Comparison of ENCODE assay signal across 15 cellular contexts in genomic region chr17:54882950-54883349, GRCh38. TPM values are rescaled to one million over a fixed set of nuclear protein-coding genes. Genes with fewer than 3 reads are reported as not detected.
DNase-seq lines count a peak whose midpoint lies in the region; ATAC-seq and TF ChIP-seq lines count a peak whose summit lies in the region.
"Had no signal": no experiment of that assay in that cellular context is flagged by ENCODE, and none has a peak within 500 bp of the region (broad histone marks: within the 10 kb centered on the region; RNA-seq: fewer than 3 reads in every experiment).

No MANE protein-coding gene starts in this region.

- peak; percentile 65 to 67 for ATAC-seq in activated T-cell treated with anti-CD3 and anti-CD28 coated beads, Interleukin-2, amount 50 U/mL, for 4 hours
- ATAC-seq in GM21529 (IDR thresholded peaks at IDR 0.05; ENCODE audit: unreplicated experiment): peak; percentile 93
- ATAC-seq in HG03039 (IDR thresholded peaks at IDR 0.05; ENCODE audit: unreplicated experiment): peak; percentile 82
- peak; percentile 98 for ATAC-seq in activated T-helper 17 cell treated with anti-CD3 and anti-CD28 coated beads, Interleukin-2, amount 50 U/mL, for 72 hours (replicated peaks)
- ATAC-seq: pancreas, T-cell had no signal

- H3K9me3 ChIP-seq in WERI-Rb-1 (ENCODE audit: severe bottlenecking): no peaks in the 10 kb centered on the region
- H3K9me3 ChIP-seq: pancreas had no signal

- no peak overlapping the region for H3K4me3 Mint-ChIP-seq in activated T-cell treated with anti-CD3 and anti-CD28 coated beads, Interleukin-2, amount 50 U/mL, for 4 hours
- H3K4me3 Mint-ChIP-seq in activated T-helper 17 cell treated with anti-CD3 and anti-CD28 coated beads, Interleukin-2, amount 50 U/mL, for 72 hours: no peak overlapping the region
- H3K4me3 Mint-ChIP-seq: activated T-cell treated with anti-CD3 and anti-CD28 coated beads, Interleukin-2, amount 50 U/mL, for 24 hours; T-cell had no signal

- H3K27ac ChIP-seq in WERI-Rb-1: no peak overlapping the region
- H3K27ac ChIP-seq: epithelial cell of prostate, pancreas had no signal

- no peaks in the 10 kb centered on the region for H3K9me3 Mint-ChIP-seq in activated T-cell treated with anti-CD3 and anti-CD28 coated beads, Interleukin-2, amount 50 U/mL, for 4 hours
- no peaks in the 10 kb centered on the region for H3K9me3 Mint-ChIP-seq in activated T-helper 17 cell treated with anti-CD3 and anti-CD28 coated beads, Interleukin-2, amount 50 U/mL, for 72 hours
- H3K9me3 Mint-ChIP-seq: activated T-cell treated with anti-CD3 and anti-CD28 coated beads, Interleukin-2, amount 50 U/mL, for 24 hours; T-cell had no signal

- TF ChIP-seq CTCF in WERI-Rb-1 (IDR thresholded peaks at IDR 0.05; ENCODE audit: low read depth, low read length): no peak

- no peaks in the 10 kb centered on the region for H3K4me1 Mint-ChIP-seq in activated T-cell treated with anti-CD3 and anti-CD28 coated beads, Interleukin-2, amount 50 U/mL, for 4 hours (ENCODE audit: low read depth)
- H3K4me1 Mint-ChIP-seq in activated T-helper 17 cell treated with anti-CD3 and anti-CD28 coated beads, Interleukin-2, amount 50 U/mL, for 72 hours: no peaks in the 10 kb centered on the region
- H3K4me1 Mint-ChIP-seq: T-cell had no signal

- H3K36me3 ChIP-seq in WERI-Rb-1: no peaks in the 10 kb centered on the region
- H3K36me3 ChIP-seq: pancreas had no signal

- peaks cover 6% of the 10 kb centered on the region for H3K27me3 Mint-ChIP-seq in activated T-cell treated with anti-CD3 and anti-CD28 coated beads, Interleukin-2, amount 50 U/mL, for 4 hours (ENCODE audit: low read depth)
- peaks cover 9% of the 10 kb centered on the region for H3K27me3 Mint-ChIP-seq in activated T-helper 17 cell treated with anti-CD3 and anti-CD28 coated beads, Interleukin-2, amount 50 U/mL, for 72 hours

- no peak overlapping the region for H3K4me3 ChIP-seq in WERI-Rb-1 (ENCODE audit: low read depth, low read length)
- H3K4me3 ChIP-seq: pancreas, smooth muscle cell had no signal

- H3K27ac Mint-ChIP-seq in activated T-helper 17 cell treated with anti-CD3 and anti-CD28 coated beads, Interleukin-2, amount 50 U/mL, for 72 hours: no peak overlapping the region
- H3K27ac Mint-ChIP-seq: activated T-cell treated with anti-CD3 and anti-CD28 coated beads, Interleukin-2, amount 50 U/mL, for 24 hours; T-cell had no signal

- H3K27me3 ChIP-seq in WERI-Rb-1 (ENCODE audit: insufficient read depth, low read depth, severe bottlenecking): no peaks in the 10 kb centered on the region
- H3K27me3 ChIP-seq: pancreas had no signal

- H3K36me3 Mint-ChIP-seq in activated T-cell treated with anti-CD3 and anti-CD28 coated beads, Interleukin-2, amount 50 U/mL, for 4 hours (ENCODE audit: insufficient read depth): no peaks in the 10 kb centered on the region
- H3K36me3 Mint-ChIP-seq in activated T-helper 17 cell treated with anti-CD3 and anti-CD28 coated beads, Interleukin-2, amount 50 U/mL, for 72 hours (ENCODE audit: low read depth): no peaks in the 10 kb centered on the region
- H3K36me3 Mint-ChIP-seq: T-cell had no signal

- DNase-seq in activated T-cell treated with anti-CD3 and anti-CD28 coated beads, Interleukin-2, amount 50 U/mL, for 4 hours: no peak
- DNase-seq in activated T-cell treated with anti-CD3 and anti-CD28 coated beads, Interleukin-2, amount 50 U/mL, for 1 hour: no peak
- DNase-seq in WERI-Rb-1 (no peak), NCI-H1417 (lab: John Stamatoyannopoulos, UW) (no peak), NCI-H2081 (lab: John Stamatoyannopoulos, UW) (no peak)
- DNase-seq: activated T-cell treated with anti-CD3 and anti-CD28 coated beads, Interleukin-2, amount 50 U/mL, for 24 hours; amniotic stem cell; NCI-H146; pancreas; T-cell had no signal

RNA-seq across cellular contexts. Expression of gene TOM1L1, which starts 17.7 kb away (rescaled TPM):
- total RNA-seq in activated T-cell treated with anti-CD3 and anti-CD28 coated beads, Interleukin-2, amount 50 U/mL, for 4 hours: under 1 TPM; 0.45 to 0.63 (median 0.51) TPM
- 1 to 10 TPM; 1.4 to 3.2 TPM for total RNA-seq in activated T-helper 17 cell treated with anti-CD3 and anti-CD28 coated beads, Interleukin-2, amount 50 U/mL, for 72 hours
